8 cellular contexts compared by ENCODE assay signal in genomic region chr3:132722165-132723023, GRCh38. TPM values are rescaled to one million over a fixed set of nuclear protein-coding genes. Genes with fewer than 3 reads are reported as not detected.
A peak's percentile ranks its signal among the peaks of the same experiment; 100 is the strongest.
DNase-seq lines count a peak whose midpoint lies in the region; ATAC-seq and TF ChIP-seq lines count a peak whose summit lies in the region.

Gene NPHP3 (minus strand): TSS chr3:132722409. CDS start chr3:132722355, 54 bp downstream.

- peaks cover 15% of the 10 kb centered on the region for H3F3A ChIP-seq in GM23248 (ENCODE audit: insufficient read depth)

- no peak for TF ChIP-seq CTCF in DND-41 (IDR thresholded peaks at IDR 0.05; ENCODE audit: borderline replicate concordance, extremely low read depth, low read length, poor library complexity, severe bottlenecking)

- POLR2A ChIA-PET in naive thymus-derived CD8-positive, alpha-beta T cell (lab: Charles Lee): interaction anchor here (1.2 to 2.6 kb wide), 5 partner anchors 61 to 852 kb away, joined by 3 to 7 read pairs (median 4); partner anchors contain the start of genes CDV3 and DNAJC13

- H3K9ac ChIP-seq in DND-41 (ENCODE audit: low read depth, low read length) (peak within 1 kb of the TSS; percentile 82), GM23248 (peak within 1 kb of the TSS; percentile 96)

- peaks cover 0 to 1% (median 0%) of the 10 kb centered on the region in 5 donors for H3K27me3 Mint-ChIP-seq in naive thymus-derived CD8-positive, alpha-beta T cell

- H3K27me3 ChIP-seq in DND-41 (ENCODE audit: insufficient read depth, low read length, poor library complexity) (no peaks in the 10 kb centered on the region), GM23248 (replicated peaks; ENCODE audit: insufficient read depth) (no peaks in the 10 kb centered on the region)

- peak; percentile 93 for DNase-seq in DND-41
- DNase-seq in GM23248: peak; percentile 98
- DNase-seq in Kasumi-1 (lab: John Stamatoyannopoulos, UW): peak; percentile 93 to 95
- DNase-seq in RPMI8226: peak; percentile 95
- peak; percentile 96 to 99 for DNase-seq in activated T-helper 1 cell treated with anti-CD3 and anti-CD28 coated beads, Interleukin-2, amount 50 U/mL, for 16 hours (ENCODE audit: low read depth in 1 of 2, low spot score in 1 of 2)
- DNase-seq in fibroblast of gingiva (ENCODE audit: low read depth): peak; percentile 98
- peak; percentile 79 to 99 (median 93) for DNase-seq in naive thymus-derived CD8-positive, alpha-beta T cell
- DNase-seq in stimulated activated naive CD4-positive, alpha-beta T cell treated with Interleukin-2 at 50 U/mL for 16 hours (lab: John Stamatoyannopoulos, UW): peak; percentile 99

- H3K9me3 ChIP-seq in DND-41 (ENCODE audit: insufficient read depth, low read length, severe bottlenecking) (no peaks in the 10 kb centered on the region), GM23248 (ENCODE audit: low read depth) (no peaks in the 10 kb centered on the region)

- peak; percentile 82 for ATAC-seq in DND-41 (ENCODE audit: insufficient read depth, low read depth)
- peak; percentile 77 to 78 for ATAC-seq in naive thymus-derived CD8-positive, alpha-beta T cell

- no peaks in the 10 kb centered on the region for H3K9me3 Mint-ChIP-seq in naive thymus-derived CD8-positive, alpha-beta T cell

- H3K27ac ChIP-seq in DND-41 (ENCODE audit: low read length) (peak within 1 kb of the TSS; percentile 68), GM23248 (peak within 1 kb of the TSS; percentile 91)

- peak within 1 kb of the TSS; percentile 84 for H3K4me2 ChIP-seq in DND-41 (ENCODE audit: insufficient read depth, low read length)
- peak within 1 kb of the TSS; percentile 78 for H3K4me2 ChIP-seq in GM23248 (ENCODE audit: unreplicated experiment)

- H3K36me3 ChIP-seq in DND-41 (ENCODE audit: insufficient read depth, low read length) (peaks cover 6% of the 10 kb centered on the region; the same call in 1 of the 2 replicates), GM23248 (ENCODE audit: low read depth) (peaks cover 7% of the 10 kb centered on the region; the same call in 1 of the 2 replicates)

- H3K4me3 Mint-ChIP-seq in naive thymus-derived CD8-positive, alpha-beta T cell: peak within 1 kb of the TSS; percentile 89 to 96 (median 93)

- H3K4me1 Mint-ChIP-seq in naive thymus-derived CD8-positive, alpha-beta T cell: peaks cover 16 to 46% (median 40%) of the 10 kb centered on the region in 4 donors

- H4K20me1 ChIP-seq in DND-41 (ENCODE audit: insufficient read depth, low read length) (no peaks in the 10 kb centered on the region), GM23248 (ENCODE audit: insufficient read depth) (0 out of 2 replicates have a peak, but pooled peaks cover 4% of the 10 kb centered on the region)

- 3% methylated on average over 8 to 96 of the region's 96 CpGs for WGBS in GM23248 (ENCODE audit: low coverage in 1 of 2, low lambda C conversion rate in 2 of 2, missing lambda C conversion rate in 2 of 2), 2 experiments

- H3K36me3 Mint-ChIP-seq in naive thymus-derived CD8-positive, alpha-beta T cell: peaks cover 4 to 16% (median 4%) of the 10 kb centered on the region in 3 donors

- H3K79me2 ChIP-seq in DND-41 (ENCODE audit: insufficient read depth, low read length) (peaks cover 11% of the 10 kb centered on the region), GM23248 (ENCODE audit: insufficient read depth) (peaks cover 38% of the 10 kb centered on the region)

- in situ Hi-C loops in GM23248 (cut with MboI): loop anchor here (25.0 kb wide), 1 partner anchor 890 kb away; no protein-coding TSS in a partner anchor

- H3K4me3 ChIP-seq in DND-41 (ENCODE audit: low read depth in 1 of 2, low read length in 2 of 2) (peak within 1 kb of the TSS; percentile 30 to 95; a peak in 3 of 4 replicates), GM23248 (peak within 1 kb of the TSS; percentile 95)

- H2AFZ ChIP-seq in DND-41 (ENCODE audit: low read depth, low read length) (peak within 1 kb of the TSS; percentile 93), GM23248 (peak within 1 kb of the TSS; percentile 96)

- H3K4me1 ChIP-seq in DND-41 (ENCODE audit: insufficient read depth, low read length): peaks cover 28% of the 10 kb centered on the region
- peaks cover 23% of the 10 kb centered on the region for H3K4me1 ChIP-seq in GM23248 (ENCODE audit: insufficient read depth)

- H3K9me2 ChIP-seq in GM23248 (ENCODE audit: insufficient read depth): no peaks in the 10 kb centered on the region

- H3K27ac Mint-ChIP-seq in naive thymus-derived CD8-positive, alpha-beta T cell: peak within 1 kb of the TSS; percentile 75 to 95 (median 91)

RNA-seq across cellular contexts. Expression of gene NPHP3, which starts in this region (rescaled TPM):
- total RNA-seq in GM23248 (2014; rRNA removed; shearing (Covaris generic)): 27.2 and 29.5 TPM in 2 replicates
- 10.5 and 11.6 TPM in 2 replicates for polyA plus RNA-seq in GM23248 (2016; fragmentation: Nextera tagmentation; extraction: Ambion mirVana)
- 10 to 100 TPM; 60.0 to 63.5 TPM for total RNA-seq in naive thymus-derived CD8-positive, alpha-beta T cell
- polyA plus RNA-seq in naive thymus-derived CD8-positive, alpha-beta T cell: 1 to 10 TPM; 2.5 to 4.9 (median 3.0) TPM

Comparison
In these comparisons a context has a peak if more than half of its experiments do, and no peak if none do; other contexts are left out.
1. Peak in every context shown above with its lines: DNase-seq, ATAC-seq, H3K4me3 ChIP-seq and H3K27ac ChIP-seq.